Comparison of ENCODE assay signal across 8 cellular contexts in genomic region chr1:160251687-160252526, GRCh38. TPM values are rescaled to one million over a fixed set of nuclear protein-coding genes. Genes with fewer than 3 reads are reported as not detected.
DNase-seq lines count a peak whose midpoint lies in the region; ATAC-seq and TF ChIP-seq lines count a peak whose summit lies in the region.

No MANE protein-coding gene starts in this region.

- no peaks in the 10 kb centered on the region for H3K27me3 ChIP-seq in body of pancreas
- H3K27me3 ChIP-seq in skeletal muscle tissue (ENCODE audit: control insufficient read depth in 3 of 3, insufficient read depth in 3 of 3, low read length in 3 of 3) = no peaks in the 10 kb centered on the region

- peak; percentile 94 for ATAC-seq in body of pancreas
- ATAC-seq in GM18519 (IDR thresholded peaks at IDR 0.05; ENCODE audit: low FRiP score, unreplicated experiment) = no peak

- H3K36me3 ChIP-seq in body of pancreas (replicated peaks in 1 of 2; ENCODE audit: insufficient read depth in 1 of 2, low read depth in 2 of 2) (no peaks in the 10 kb centered on the region), skeletal muscle tissue (ENCODE audit: control insufficient read depth in 3 of 3, insufficient read depth in 3 of 3, low read length in 3 of 3) (peaks cover 0 to 10% (median 0%) of the 10 kb centered on the region in 3 donors)

- H3K27ac ChIP-seq in body of pancreas (peak overlapping the region; percentile 18 to 42 (median 34)), skeletal muscle tissue (ENCODE audit: low read depth, low read length) (peak overlapping the region; percentile 63)

- H3K4me1 ChIP-seq in body of pancreas (peaks cover 47% of the 10 kb centered on the region), skeletal muscle tissue (ENCODE audit: control insufficient read depth in 3 of 3, insufficient read depth in 3 of 3, low read length in 3 of 3) (peaks cover 13 to 30% (median 22%) of the 10 kb centered on the region in 3 donors)

- H3K4me3 ChIP-seq in body of pancreas (no peak overlapping the region), skeletal muscle tissue (ENCODE audit: low read length in 3 of 3) (no peak overlapping the region)

- TF ChIP-seq CTCF in body of pancreas (IDR thresholded peaks at IDR 0.05) = peak; percentile 45 to 95 (median 80)

- peak in 1 of 3 donors; percentile 5 for TF ChIP-seq POLR2A in body of pancreas (IDR thresholded peaks at IDR 0.05)

- DNase-seq in DMS 273 (lab: John Stamatoyannopoulos, UW; ENCODE audit: unreplicated experiment) = peak; percentile 94
- peak; percentile 58 for DNase-seq in H4 (ENCODE audit: low spot score)
- DNase-seq in NCI-H146 treated with DMSO at 0.1 percent for 48 hours (lab: John Stamatoyannopoulos, UW; ENCODE audit: unreplicated experiment) = peak; percentile 6
- DNase-seq in T-helper 2 cell = peak in 4 of 5 experiments; percentile 21 to 78 (median 37)
- peak; percentile 76 to 87 (median 85) for DNase-seq in body of pancreas
- DNase-seq in iPS DF 19.7 (ENCODE audit: low read depth, low spot score) = peak; percentile 33

- H3K9ac ChIP-seq in skeletal muscle tissue (ENCODE audit: low read depth in 1 of 3, low read length in 3 of 3) = peak overlapping the region in 2 of 3 donors; percentile 16 to 33

- H3K9me3 ChIP-seq in body of pancreas (no peaks in the 10 kb centered on the region), skeletal muscle tissue (ENCODE audit: control insufficient read depth in 3 of 3, low read length in 3 of 3) (no peaks in the 10 kb centered on the region)

- intact Hi-C loops in body of pancreas (cut with DNase I) = loop anchor here (10.0 kb wide), 1 partner anchor 57 kb away; the partner anchor contains the start of gene CASQ1

- 43 to 53% methylated on average over 5 of the region's 5 CpGs for WGBS in body of pancreas, 2 donors

RNA-seq across cellular contexts. Expression of gene DCAF8, which starts 10.4 kb away (rescaled TPM):
- total RNA-seq in H4 (2014; rRNA removed; shearing (Covaris generic)) = 22.1 and 22.6 TPM in 2 replicates
- total RNA-seq in body of pancreas = 100 to 1,000 TPM; 123 to 190 TPM
- 63.2 TPM for total RNA-seq in skeletal muscle tissue

RNA-seq across cellular contexts. Expression of gene PEX19, which starts 33.0 kb away (rescaled TPM):
- 71.4 and 80.8 TPM in 2 replicates for total RNA-seq in H4 (2014; rRNA removed; shearing (Covaris generic))
- 10 to 100 TPM; 15.6 to 18.5 TPM for total RNA-seq in body of pancreas
- 30.3 TPM for total RNA-seq in skeletal muscle tissue

RNA-seq across cellular contexts. Expression of gene PEA15, which starts 46.7 kb away (rescaled TPM):
- total RNA-seq in H4 (2014; rRNA removed; shearing (Covaris generic)) = 50.7 and 58.8 TPM in 2 replicates
- total RNA-seq in body of pancreas (10 to 100 TPM; 21.4 to 23.9 TPM), skeletal muscle tissue (26.1 TPM)

Comparison
In these comparisons a context has a peak if more than half of its experiments do, and no peak if none do; other contexts are left out.
1. DNase-seq: peak in every context shown above with its lines; median percentile 94 in DMS 273; 85 in body of pancreas; 58 in H4; 37 in T-helper 2 cell; 33 in iPS DF 19.7; 6 in NCI-H146 treated with DMSO at 0.1 percent for 48 hours.